Comparison of ENCODE assay signal across 8 cellular contexts in the genomic region with DNA sequence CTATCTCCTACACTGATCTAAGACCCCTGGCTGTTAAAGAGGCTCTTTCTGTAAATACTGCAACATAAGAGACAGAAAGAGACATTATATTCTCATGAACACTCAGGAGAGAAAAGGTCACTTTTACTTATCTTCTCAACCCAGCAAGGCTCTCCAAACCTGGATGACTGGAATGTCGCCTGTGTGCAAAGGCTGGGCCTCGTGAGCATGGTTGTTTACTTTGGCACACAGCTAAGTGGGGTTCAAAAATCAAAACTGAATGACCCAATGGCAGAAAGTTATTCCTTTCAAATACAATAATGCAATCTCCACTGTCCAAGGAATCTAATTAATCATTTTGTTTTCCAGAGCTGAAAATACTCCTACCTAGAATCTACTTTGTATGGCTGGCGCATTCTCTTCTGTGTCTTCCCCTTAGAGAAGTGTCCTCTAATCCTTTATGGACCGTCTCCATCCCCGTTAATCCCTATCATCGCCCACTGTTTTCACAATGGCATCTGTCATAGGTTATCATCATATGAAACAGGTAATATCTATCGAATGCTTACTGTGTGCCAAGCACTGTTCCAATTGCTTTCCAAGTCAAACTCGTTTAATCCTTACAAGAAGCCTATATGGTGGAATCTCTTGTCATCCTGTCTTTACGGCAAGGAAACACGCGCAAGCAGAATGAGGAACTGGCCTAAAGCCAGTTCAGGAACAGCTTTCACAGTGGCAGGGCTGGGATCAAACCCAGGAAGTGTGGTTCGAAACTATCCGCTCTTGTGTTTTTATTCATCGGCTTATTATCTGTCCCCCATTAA. TPM values are rescaled to one million over a fixed set of nuclear protein-coding genes. Genes with fewer than 3 reads are reported as not detected.
DNase-seq lines count a peak whose midpoint lies in the region; ATAC-seq and TF ChIP-seq lines count a peak whose summit lies in the region.

No MANE protein-coding gene starts in this region.

- no peaks in the 10 kb centered on the region for H3K9me3 Mint-ChIP-seq in activated T-helper 1 cell treated with anti-CD3 and anti-CD28 coated beads, Interleukin-12 subunit alpha, Interleukin-12 subunit beta, Interleukin-2, Interleukin-4 antibody, amounts not matched to agents 30 ng/mL and 10 ng/mL and 1 ng/mL, durations not matched to agents 14 hours and 24 hours and 36 hours

- peak overlapping the region; percentile 81 for H3K27ac Mint-ChIP-seq in activated T-helper 1 cell treated with anti-CD3 and anti-CD28 coated beads, Interleukin-12 subunit alpha, Interleukin-12 subunit beta, Interleukin-2, Interleukin-4 antibody, amounts not matched to agents 30 ng/mL and 10 ng/mL and 1 ng/mL, durations not matched to agents 14 hours and 24 hours and 36 hours

- H3K27ac ChIP-seq in heart left ventricle (peak overlapping the region in 3 of 12 donors; percentile 70 to 93 (median 93)), right cardiac atrium (ENCODE audit: low read length) (no peak overlapping the region), liver (ENCODE audit: low read depth in 1 of 2, low read length in 2 of 2) (peak overlapping the region in 1 of 2 donors; percentile 3), upper lobe of left lung (no peak overlapping the region)

- H3K36me3 ChIP-seq in heart left ventricle (peaks cover 0 to 24% (median 4%) of the 10 kb centered on the region in 9 donors), liver (ENCODE audit: control insufficient read depth in 4 of 4, insufficient read depth in 3 of 4, low read depth in 1 of 4, low read length in 3 of 4) (peaks cover 0 to 2% (median 0%) of the 10 kb centered on the region in 4 donors), upper lobe of left lung (peaks cover 0 to 9% (median 2%) of the 10 kb centered on the region in 4 donors)

- H3K4me1 ChIP-seq in heart left ventricle (peaks cover 0 to 33% (median 19%) of the 10 kb centered on the region in 12 donors), right cardiac atrium (ENCODE audit: control insufficient read depth, insufficient read depth, low read length) (no peaks in the 10 kb centered on the region), liver (ENCODE audit: control insufficient read depth in 4 of 4, insufficient read depth in 4 of 4, low read length in 3 of 4) (peaks cover 3 to 39% (median 31%) of the 10 kb centered on the region in 4 donors), upper lobe of left lung (peaks cover 20 to 26% (median 23%) of the 10 kb centered on the region in 4 donors)

- TF ChIP-seq RAD21 in liver (IDR thresholded peaks at IDR 0.05) = no peak

- TF ChIP-seq POLR2A in heart left ventricle (IDR thresholded peaks at IDR 0.05) = no peak
- TF ChIP-seq POLR2A in upper lobe of left lung (IDR thresholded peaks at IDR 0.05) = no peak

- H3K4me3 ChIP-seq in heart left ventricle = peak overlapping the region in 9 of 12 donors; percentile 77 to 99 (median 89)
- H3K4me3 ChIP-seq in right cardiac atrium (ENCODE audit: low read length) = no peak overlapping the region
- H3K4me3 ChIP-seq in liver (ENCODE audit: low read depth in 1 of 3, low read length in 3 of 3) = peak overlapping the region in 1 of 3 donors; percentile 99
- H3K4me3 ChIP-seq in upper lobe of left lung = peak overlapping the region; percentile 89 to 99 (median 95)

- peak overlapping the region; percentile 98 for H3K4me3 Mint-ChIP-seq in activated T-helper 1 cell treated with anti-CD3 and anti-CD28 coated beads, Interleukin-12 subunit alpha, Interleukin-12 subunit beta, Interleukin-2, Interleukin-4 antibody, amounts not matched to agents 30 ng/mL and 10 ng/mL and 1 ng/mL, durations not matched to agents 14 hours and 24 hours and 36 hours

- no peak overlapping the region for H3K9ac ChIP-seq in liver (ENCODE audit: low read depth in 1 of 2, low read length in 2 of 2)

- DNase-seq in heart left ventricle = no peak
- DNase-seq in right cardiac atrium = no peak
- DNase-seq in activated T-helper 1 cell treated with anti-CD3 and anti-CD28 coated beads, Interleukin-12 subunit alpha, Interleukin-12 subunit beta, Interleukin-2, Interleukin-4 antibody, amounts not matched to agents 30 ng/mL and 10 ng/mL and 1 ng/mL, durations not matched to agents 14 hours and 24 hours and 36 hours (ENCODE audit: low spot score) = no peak
- peak in 1 of 2 donors; percentile 32 for DNase-seq in upper lobe of left lung
- DNase-seq in amniotic stem cell (lab: John Stamatoyannopoulos, UW) = no peak
- DNase-seq in NCI-H2171 treated with DMSO at 0.1 percent for 48 hours (lab: John Stamatoyannopoulos, UW) = no peak

- WGBS in heart left ventricle, 4 donors = 53 to 62% (median 56%) methylated on average over 14 of the region's 14 CpGs
- WGBS in right cardiac atrium = 58% methylated on average over 14 of the region's 14 CpGs
- WGBS in liver = 59% methylated on average over 14 of the region's 14 CpGs
- 54 to 55% methylated on average over 14 of the region's 14 CpGs for WGBS in upper lobe of left lung, 2 donors

- H3K9me3 ChIP-seq in heart left ventricle = no peaks in the 10 kb centered on the region
- H3K9me3 ChIP-seq in right cardiac atrium (ENCODE audit: control insufficient read depth, low read length) = no peaks in the 10 kb centered on the region
- no peaks in the 10 kb centered on the region for H3K9me3 ChIP-seq in liver (ENCODE audit: control insufficient read depth in 4 of 4, low read length in 3 of 4)
- no peaks in the 10 kb centered on the region for H3K9me3 ChIP-seq in upper lobe of left lung

- ATAC-seq in heart left ventricle (no peak), right cardiac atrium (no peak), upper lobe of left lung (ENCODE audit: low FRiP score in 2 of 2) (no peak), HG03521 (IDR thresholded peaks at IDR 0.05; ENCODE audit: unreplicated experiment) (no peak)

- no peaks in the 10 kb centered on the region for H3K27me3 Mint-ChIP-seq in activated T-helper 1 cell treated with anti-CD3 and anti-CD28 coated beads, Interleukin-12 subunit alpha, Interleukin-12 subunit beta, Interleukin-2, Interleukin-4 antibody, amounts not matched to agents 30 ng/mL and 10 ng/mL and 1 ng/mL, durations not matched to agents 14 hours and 24 hours and 36 hours (ENCODE audit: insufficient read depth)

- no peaks in the 10 kb centered on the region for H3K27me3 ChIP-seq in heart left ventricle
- H3K27me3 ChIP-seq in right cardiac atrium (ENCODE audit: control insufficient read depth, insufficient read depth) = no peaks in the 10 kb centered on the region
- H3K27me3 ChIP-seq in liver (ENCODE audit: control insufficient read depth in 4 of 4, insufficient read depth in 4 of 4, low read length in 3 of 4) = no peaks in the 10 kb centered on the region
- no peaks in the 10 kb centered on the region for H3K27me3 ChIP-seq in upper lobe of left lung

- peaks cover 47% of the 10 kb centered on the region for H3K4me1 Mint-ChIP-seq in activated T-helper 1 cell treated with anti-CD3 and anti-CD28 coated beads, Interleukin-12 subunit alpha, Interleukin-12 subunit beta, Interleukin-2, Interleukin-4 antibody, amounts not matched to agents 30 ng/mL and 10 ng/mL and 1 ng/mL, durations not matched to agents 14 hours and 24 hours and 36 hours (ENCODE audit: low read depth)

- intact Hi-C loops in heart left ventricle (cut with DNase I) = loop anchor here in 3 of 10 donors (5.0 to 10.0 kb wide), 4 partner anchors 55 to 272 kb away; a partner anchor contains a TSS
- intact Hi-C loops in right cardiac atrium (cut with DNase I) = no loop called here
- intact Hi-C loops in activated T-helper 1 cell treated with anti-CD3 and anti-CD28 coated beads, Interleukin-12 subunit alpha, Interleukin-12 subunit beta, Interleukin-2, Interleukin-4 antibody, amounts not matched to agents 30 ng/mL and 10 ng/mL and 1 ng/mL, durations not matched to agents 14 hours and 24 hours and 36 hours (cut with micrococcal nuclease) = loop anchor here (2.0 to 10.0 kb wide), 5 partner anchors 83 to 662 kb away; a partner anchor contains a TSS

- TF ChIP-seq CTCF in heart left ventricle (IDR thresholded peaks at IDR 0.05) (no peak), liver (IDR thresholded peaks at IDR 0.05; ENCODE audit: low read depth, low read length, missing input control) (no peak), upper lobe of left lung (IDR thresholded peaks at IDR 0.05) (no peak)

- TF ChIP-seq EP300 in upper lobe of left lung (IDR thresholded peaks at IDR 0.05) = no peak

- H3K36me3 Mint-ChIP-seq in activated T-helper 1 cell treated with anti-CD3 and anti-CD28 coated beads, Interleukin-12 subunit alpha, Interleukin-12 subunit beta, Interleukin-2, Interleukin-4 antibody, amounts not matched to agents 30 ng/mL and 10 ng/mL and 1 ng/mL, durations not matched to agents 14 hours and 24 hours and 36 hours (ENCODE audit: low read depth) = peaks cover 25% of the 10 kb centered on the region

TF ChIP-seq in liver, 16 proteins besides CTCF, POLR2A, EP300 and RAD21 (continues in another document):
- TF ChIP-seq HNF4A (conservative IDR thresholded peaks at IDR 0.05) = peak; percentile 33 to 51

RNA-seq across cellular contexts. Expression of a gene that starts 1.3 kb away (rescaled TPM):
- total RNA-seq in heart left ventricle (1 to 10 TPM; 2.0 to 4.7 (median 3.2) TPM), right cardiac atrium (1 to 10 TPM; 1.6 to 2.7 (median 2.2) TPM), liver (1 to 10 TPM; 1.8 to 4.9 TPM), upper lobe of left lung (10 to 100 TPM in 1 of 6 donors, 1 to 10 TPM in 5; 4.6 to 10.5 (median 6.0) TPM)
- polyA plus RNA-seq in heart left ventricle (1 to 10 TPM; 2.3 to 3.1 TPM), right cardiac atrium (1.9 TPM), liver (under 1 TPM; 0.32 to 0.87 TPM)
- total RNA-seq in activated T-helper 1 cell treated with anti-CD3 and anti-CD28 coated beads, Interleukin-12 subunit alpha, Interleukin-12 subunit beta, Interleukin-2, Interleukin-4 antibody, amounts not matched to agents 30 ng/mL and 10 ng/mL and 1 ng/mL, durations not matched to agents 14 hours and 24 hours and 36 hours = 10.3 and 10.8 TPM in 2 replicates

RNA-seq across cellular contexts. Expression of a gene that starts 32.9 kb away (rescaled TPM):
- total RNA-seq in heart left ventricle = 1 to 10 TPM in 5 of 9 donors, under 1 TPM in 4; 0.61 to 2.9 (median 1.1) TPM
- under 1 TPM; 0.44 to 0.57 TPM for polyA plus RNA-seq in heart left ventricle
- 1 to 10 TPM in 2 of 4 donors, under 1 TPM in 2; 0.85 to 1.3 (median 1.0) TPM for total RNA-seq in right cardiac atrium
- 0.68 TPM for polyA plus RNA-seq in right cardiac atrium
- total RNA-seq in activated T-helper 1 cell treated with anti-CD3 and anti-CD28 coated beads, Interleukin-12 subunit alpha, Interleukin-12 subunit beta, Interleukin-2, Interleukin-4 antibody, amounts not matched to agents 30 ng/mL and 10 ng/mL and 1 ng/mL, durations not matched to agents 14 hours and 24 hours and 36 hours = 21.8 and 24.4 TPM in 2 replicates
- total RNA-seq in liver = 1 to 10 TPM; 1.5 to 2.2 TPM
- under 1 TPM; 0.35 to 0.58 TPM for polyA plus RNA-seq in liver
- 10 to 100 TPM in 1 of 6 donors, 1 to 10 TPM in 5; 2.6 to 19.9 (median 3.9) TPM for total RNA-seq in upper lobe of left lung

RNA-seq across cellular contexts. Expression of a gene that starts 44.4 kb away (rescaled TPM):
- total RNA-seq in heart left ventricle = 1 to 10 TPM; 3.2 to 8.9 (median 5.6) TPM
- polyA plus RNA-seq in heart left ventricle = 10 to 100 TPM in 1 of 2 donors, 1 to 10 TPM in 1; 6.0 to 10.2 TPM
- 10 to 100 TPM in 1 of 4 donors, 1 to 10 TPM in 3; 3.4 to 10.7 (median 6.1) TPM for total RNA-seq in right cardiac atrium
- polyA plus RNA-seq in right cardiac atrium = 8.1 TPM
- total RNA-seq in activated T-helper 1 cell treated with anti-CD3 and anti-CD28 coated beads, Interleukin-12 subunit alpha, Interleukin-12 subunit beta, Interleukin-2, Interleukin-4 antibody, amounts not matched to agents 30 ng/mL and 10 ng/mL and 1 ng/mL, durations not matched to agents 14 hours and 24 hours and 36 hours = 10.0 and 12.5 TPM in 2 replicates
- total RNA-seq in liver = 10 to 100 TPM; 10.2 to 11.6 TPM
- polyA plus RNA-seq in liver = 1 to 10 TPM in 1 of 2 donors, under 1 TPM in 1; 0.77 to 2.1 TPM
- total RNA-seq in upper lobe of left lung = 10 to 100 TPM in 4 of 6 donors, 1 to 10 TPM in 2; 6.4 to 34.6 (median 18.7) TPM
